15 cellular contexts compared by ENCODE assay signal in genomic region chr10:36096571-36096970, GRCh38.
DNase-seq lines count a peak whose midpoint lies in the region; ATAC-seq, FAIRE-seq and TF ChIP-seq lines count a peak whose summit lies in the region.
"Had no signal": no experiment of that assay in that cellular context is flagged by ENCODE, and none has a peak within 500 bp of the region (broad histone marks: within the 10 kb centered on the region; RNA-seq: fewer than 3 reads in every experiment).

No MANE protein-coding gene starts in this region.

- TF ChIP-seq CTCF in choroid plexus epithelial cell (conservative IDR thresholded peaks at IDR 0.05; ENCODE audit: low read depth, low read length) (no peak), testis (IDR thresholded peaks at IDR 0.05) (no peak)

- H3K9me3 ChIP-seq in GM23248 (ENCODE audit: low read depth) (no peaks in the 10 kb centered on the region), mesenchymal stem cell (ENCODE audit: control insufficient read depth, low read length) (no peaks in the 10 kb centered on the region), testis (no peaks in the 10 kb centered on the region)

- H2BK5ac ChIP-seq in mesenchymal stem cell (ENCODE audit: low read depth, low read length, poor library complexity, severe bottlenecking) = no peak overlapping the region

- no peaks in the 10 kb centered on the region for H3K9me2 ChIP-seq in GM23248 (ENCODE audit: insufficient read depth)

- 0 to 7% methylated on average over 2 of the region's 2 CpGs for WGBS in GM23248 (ENCODE audit: low coverage in 1 of 2, low lambda C conversion rate in 2 of 2, missing lambda C conversion rate in 2 of 2), 2 experiments
- 20% methylated on average over 2 of the region's 2 CpGs for WGBS in mesenchymal stem cell
- 94 to 99% methylated on average over 2 of the region's 2 CpGs for WGBS in testis, 2 donors

- H3K36me3 ChIP-seq in GM23248 (ENCODE audit: low read depth) (no peaks in the 10 kb centered on the region), mesenchymal stem cell (ENCODE audit: control insufficient read depth in 1 of 2, insufficient read depth in 2 of 2, low read depth in 1 of 2, low read length in 2 of 2) (no peaks in the 10 kb centered on the region), testis (ENCODE audit: low read depth, missing control alignments) (no peaks in the 10 kb centered on the region)

- ATAC-seq in HG03460 (IDR thresholded peaks at IDR 0.05; ENCODE audit: unreplicated experiment) = no peak
- no peak for ATAC-seq in sciatic nerve
- ATAC-seq: Panc1 had no signal

- no peak overlapping the region for H2BK15ac ChIP-seq in mesenchymal stem cell (ENCODE audit: low read depth, poor library complexity, severe bottlenecking)

- no peak overlapping the region for H2BK120ac ChIP-seq in mesenchymal stem cell (ENCODE audit: low read depth, low read length)

- FAIRE-seq in RCC 7860 (lab: Jason Lieb, UNC) = peak; percentile 18

- H3K4me2 ChIP-seq in GM23248 (ENCODE audit: unreplicated experiment) (no peak overlapping the region), mesenchymal stem cell (ENCODE audit: low read length, poor library complexity, severe bottlenecking) (no peak overlapping the region)

- no peak overlapping the region for H2AK5ac ChIP-seq in mesenchymal stem cell (ENCODE audit: low read length, severe bottlenecking)

- H3K23ac ChIP-seq in mesenchymal stem cell (ENCODE audit: low read length in 2 of 2) = no peak overlapping the region

- no peaks in the 10 kb centered on the region for H3K27me3 ChIP-seq in GM23248 (replicated peaks; ENCODE audit: insufficient read depth)
- H3K27me3 ChIP-seq in mesenchymal stem cell (ENCODE audit: control insufficient read depth in 1 of 2, insufficient read depth in 1 of 2, low read length in 2 of 2) = no peaks in the 10 kb centered on the region
- H3K27me3 ChIP-seq in testis = no peaks in the 10 kb centered on the region

- no peaks in the 10 kb centered on the region for H4K20me1 ChIP-seq in GM23248 (ENCODE audit: insufficient read depth)

- no peak overlapping the region for H4K8ac ChIP-seq in mesenchymal stem cell (ENCODE audit: low read length)

- H2AFZ ChIP-seq in GM23248 (no peak overlapping the region), mesenchymal stem cell (ENCODE audit: low read depth, low read length) (no peak overlapping the region)

- H3K79me2 ChIP-seq in GM23248 (ENCODE audit: insufficient read depth) = no peaks in the 10 kb centered on the region

- no peak for TF ChIP-seq POLR2A in testis (IDR thresholded peaks at IDR 0.05)

- H3K4me1 ChIP-seq in GM23248 (ENCODE audit: insufficient read depth) = peaks cover 4% of the 10 kb centered on the region; the same call in 1 of the 2 replicates
- no peaks in the 10 kb centered on the region for H3K4me1 ChIP-seq in mesenchymal stem cell (ENCODE audit: control insufficient read depth, insufficient read depth, low read depth, low read length)
- no peaks in the 10 kb centered on the region for H3K4me1 ChIP-seq in testis

- DNase-seq in GM23248 = peak; percentile 65
- no peak for DNase-seq in RCC 7860 (ENCODE audit: low spot score)
- peak; percentile 35 for DNase-seq in choroid plexus epithelial cell (ENCODE audit: low read depth)
- peak; percentile 24 for DNase-seq in mesenchymal stem cell
- DNase-seq in sciatic nerve (ENCODE audit: low spot score) = no peak
- no peak for DNase-seq in NCI-H1048 (lab: John Stamatoyannopoulos, UW)
- DNase-seq in testis = no peak
- DNase-seq: ACHN; CD4-positive, alpha-beta T cell; H7; NCI-H1694; NCI-H748 treated with DMSO at 0.1 percent for 48 hours; SHP77 treated with DMSO at 0.1 percent for 48 hours had no signal

- no peak overlapping the region for H2BK12ac ChIP-seq in mesenchymal stem cell (ENCODE audit: low read length in 2 of 2)

- intact Hi-C loops in sciatic nerve (cut with DNase I) (no loop called here), testis (cut with DNase I; ENCODE audit: low total_unique reads) (no loop called here)

- H3K4me3 ChIP-seq in GM23248 (no peak overlapping the region), choroid plexus epithelial cell (ENCODE audit: low read depth, low read length) (no peak overlapping the region), mesenchymal stem cell (ENCODE audit: insufficient read depth in 1 of 2, low read depth in 1 of 2, low read length in 2 of 2) (no peak overlapping the region), testis (no peak overlapping the region)

- no peak overlapping the region for H3K4ac ChIP-seq in mesenchymal stem cell (ENCODE audit: low read depth in 1 of 2, low read length in 2 of 2)

- H3F3A ChIP-seq in GM23248 (ENCODE audit: insufficient read depth) = no peaks in the 10 kb centered on the region

- H3K27ac ChIP-seq in GM23248 (no peak overlapping the region), mesenchymal stem cell (ENCODE audit: low read length, poor library complexity, severe bottlenecking) (no peak overlapping the region), testis (no peak overlapping the region)

- in situ Hi-C loops in GM23248 (cut with MboI) = no loop called here

- no peak overlapping the region for H3K9ac ChIP-seq in GM23248
- H3K9ac ChIP-seq in mesenchymal stem cell (ENCODE audit: low read length) = no peak overlapping the region

- no peak overlapping the region for H3K18ac ChIP-seq in mesenchymal stem cell (ENCODE audit: low read depth in 1 of 2, low read length in 2 of 2)

- no peaks in the 10 kb centered on the region for H3K79me1 ChIP-seq in mesenchymal stem cell (replicated peaks; ENCODE audit: low read length, poor library complexity, severe bottlenecking)

- no peak overlapping the region for H3K14ac ChIP-seq in mesenchymal stem cell (ENCODE audit: low read length in 2 of 2)

- no peak overlapping the region for H4K91ac ChIP-seq in mesenchymal stem cell (ENCODE audit: low read length)

Comparison
In these comparisons a context has a peak if more than half of its experiments do, and no peak if none do; other contexts are left out.
1. DNase-seq: peak in GM23248 (single experiment), choroid plexus epithelial cell (single experiment) and mesenchymal stem cell (single experiment); none in RCC 7860 (single experiment), sciatic nerve (single experiment), NCI-H1048 (single experiment) and testis (single experiment).